In genomic region chr5:56190500-56190899, GRCh38 we compare ENCODE assay signal across 10 cellular contexts. TPM values are rescaled to one million over a fixed set of nuclear protein-coding genes. Genes with fewer than 3 reads are reported as not detected.
A peak's percentile ranks its signal among the peaks of the same experiment; 100 is the strongest.
DNase-seq lines count a peak whose midpoint lies in the region; ATAC-seq, FAIRE-seq and TF ChIP-seq lines count a peak whose summit lies in the region.
"Had no signal": no experiment of that assay in that cellular context is flagged by ENCODE, and none has a peak within 500 bp of the region (broad histone marks: within the 10 kb centered on the region; RNA-seq: fewer than 3 reads in every experiment).

No MANE protein-coding gene starts in this region.

- H3K4me1 ChIP-seq in right lobe of liver (no peaks in the 10 kb centered on the region), HepG2 (ENCODE audit: insufficient read depth, low read length) (peaks cover 7% of the 10 kb centered on the region; the same call in 1 of the 2 replicates), transverse colon (no peaks in the 10 kb centered on the region)
- H3K4me1 ChIP-seq: Caco-2 had no signal

- TF ChIP-seq CTCF in right lobe of liver (IDR thresholded peaks at IDR 0.05) (no peak), HepG2 (CRISPR knock-in tag; IDR thresholded peaks at IDR 0.05) (no peak), transverse colon (IDR thresholded peaks at IDR 0.05) (no peak)

- H3K9me3 ChIP-seq in right lobe of liver (no peaks in the 10 kb centered on the region), HepG2 (ENCODE audit: low read length) (no peaks in the 10 kb centered on the region), transverse colon (no peaks in the 10 kb centered on the region)
- H3K9me3 ChIP-seq: Caco-2, neutrophil had no signal

- TF ChIP-seq EP300 in HepG2 (IDR thresholded peaks at IDR 0.05; ENCODE audit: low read depth in 2 of 2, low read length in 2 of 2) (no peak), HepG2 (CRISPR knock-in tag; IDR thresholded peaks at IDR 0.05; ENCODE audit: borderline replicate concordance) (no peak), transverse colon (IDR thresholded peaks at IDR 0.05; ENCODE audit: low read depth) (no peak)

- DNase-seq in right lobe of liver (peak in 1 of 3 donors; percentile 37), HepG2 (ENCODE audit: low spot score) (no peak), RPMI8226 (peak; percentile 96), fibroblast of gingiva (ENCODE audit: low read depth) (peak; percentile 82), transverse colon (peak; percentile 33), SIG-M5 (lab: John Stamatoyannopoulos, UW) (no peak), NAMALWA (ENCODE audit: low spot score) (no peak)
- DNase-seq: Caco-2 had no signal

- H3K4me3 ChIP-seq in right lobe of liver (no peak overlapping the region), HepG2 (replicated peaks in 1 of 3; ENCODE audit: insufficient read depth in 1 of 3, low read depth in 2 of 3, low read length in 3 of 3) (no peak overlapping the region), transverse colon (no peak overlapping the region)

- no peak overlapping the region for H2AFZ ChIP-seq in HepG2 (ENCODE audit: low read length)

- no peak overlapping the region for H3K4me2 ChIP-seq in HepG2 (ENCODE audit: low read depth, low read length)

- TF ChIP-seq POLR2A in right lobe of liver (IDR thresholded peaks at IDR 0.05): no peak
- TF ChIP-seq POLR2A in HepG2 (IDR thresholded peaks at IDR 0.05; ENCODE audit: insufficient read depth in 1 of 2, low read depth in 2 of 2, low read length in 2 of 2): no peak
- TF ChIP-seq POLR2A in transverse colon (IDR thresholded peaks at IDR 0.05): no peak

- H3K27me3 ChIP-seq in right lobe of liver: no peaks in the 10 kb centered on the region
- no peaks in the 10 kb centered on the region for H3K27me3 ChIP-seq in HepG2 (ENCODE audit: control insufficient read depth in 1 of 2, insufficient read depth in 2 of 2, low read length in 2 of 2)
- H3K27me3 ChIP-seq in transverse colon: no peaks in the 10 kb centered on the region
- H3K27me3 ChIP-seq: neutrophil had no signal

- H3K36me3 ChIP-seq in right lobe of liver: no peaks in the 10 kb centered on the region
- no peaks in the 10 kb centered on the region for H3K36me3 ChIP-seq in HepG2 (replicated peaks in 1 of 2; ENCODE audit: control insufficient read depth in 1 of 2, insufficient read depth in 2 of 2, low read length in 2 of 2)
- no peaks in the 10 kb centered on the region for H3K36me3 ChIP-seq in transverse colon
- H3K36me3 ChIP-seq: neutrophil had no signal

- no peaks in the 10 kb centered on the region for H4K20me1 ChIP-seq in HepG2 (ENCODE audit: insufficient read depth, low read length)

- no peak for TF ChIP-seq RAD21 in HepG2 (CRISPR knock-in tag; IDR thresholded peaks at IDR 0.05)

- H3K27ac ChIP-seq in right lobe of liver: no peak overlapping the region
- H3K27ac ChIP-seq in HepG2 (ENCODE audit: extremely low read length, insufficient read depth, low read length): no peak overlapping the region
- H3K27ac ChIP-seq in transverse colon: no peak overlapping the region
- H3K27ac ChIP-seq: neutrophil had no signal

- POLR2A ChIA-PET in HepG2 (lab: Yijun Ruan, JAX): no interaction called here

- ATAC-seq in right lobe of liver (peak; percentile 20 to 74 (median 28)), HepG2 (no peak), HG03520 (IDR thresholded peaks at IDR 0.05; ENCODE audit: unreplicated experiment) (no peak)

- in situ Hi-C loops in HepG2 (cut with HindIII; ENCODE audit: extremely low pct_ligation_motif_present, low pct_unique_long_range_greater_than_20kb) (no loop called here), transverse colon (cut with MboI; ENCODE audit: low pct_ligation_motif_present in 1 of 4, low pct_unique_long_range_greater_than_20kb in 1 of 4, low sequenced_read_pairs in 3 of 4) (loop anchor here in 3 of 4 donors (10.0 to 25.0 kb wide), 3 partner anchors 206 to 256 kb away; no protein-coding TSS in a partner anchor)

- intact Hi-C loops in right lobe of liver (cut with DNase I) (no loop called here), HepG2 (cut with micrococcal nuclease; ENCODE audit: unreplicated experiment) (no loop called here), transverse colon (cut with DNase I; ENCODE audit: low total_unique reads) (no loop called here)

- H3K79me2 ChIP-seq in HepG2 (ENCODE audit: insufficient read depth, low read length): no peaks in the 10 kb centered on the region

- no TSS peak for BruUV-seq in HepG2 (replicated peaks; lab: Mats Ljungman, UMichigan)

- 42% methylated on average over 2 of the region's 2 CpGs for WGBS in right lobe of liver (ENCODE audit: insufficient coverage, low coverage, low lambda C conversion rate, missing lambda C conversion rate)
- WGBS in HepG2 (ENCODE audit: low lambda C conversion rate): 79% methylated on average over 2 of the region's 2 CpGs
- 69 to 88% methylated on average over 1 to 2 of the region's 2 CpGs for WGBS in transverse colon (ENCODE audit: low coverage in 1 of 2), 2 donors

- no peak for FAIRE-seq in HepG2 (lab: Jason Lieb, UNC)

- no peak overlapping the region for H3K9ac ChIP-seq in HepG2 (ENCODE audit: insufficient read depth, low read depth, low read length)

- CTCF ChIA-PET in HepG2 (lab: Yijun Ruan, JAX; ENCODE audit: low intra/inter-chr PET ratio, low total read pairs): no interaction called here

TF ChIP-seq in HepG2, 621 proteins besides CTCF, POLR2A, EP300 and RAD21 (continues in another document):
- no peak for TF ChIP-seq CERS6 (CRISPR knock-in tag; IDR thresholded peaks at IDR 0.05)
- TF ChIP-seq PHF21A (CRISPR knock-in tag; IDR thresholded peaks at IDR 0.05): no peak
- TF ChIP-seq LRRFIP1 (CRISPR knock-in tag; conservative IDR thresholded peaks at IDR 0.05): no peak
- TF ChIP-seq ZNF354B (CRISPR knock-in tag; IDR thresholded peaks at IDR 0.05): no peak
- no peak for TF ChIP-seq SYNCRIP (IDR thresholded peaks at IDR 0.05; ENCODE audit: insufficient read depth, low read depth, low read length)
- TF ChIP-seq ZNF367 (CRISPR knock-in tag; IDR thresholded peaks at IDR 0.05; ENCODE audit: borderline replicate concordance): no peak

RNA-seq across cellular contexts. Expression of gene ANKRD55, which starts 42.6 kb away (rescaled TPM):
- total RNA-seq in right lobe of liver (1 to 10 TPM in 4 of 6 experiments, under 1 TPM in 2; 0.68 to 2.2 (median 1.2) TPM), HepG2 (2016; rRNA removed; fragmentation: Illumina TruSeq; extraction: Trizol) (0.11 and 0.31 TPM in 2 replicates), transverse colon (under 1 TPM in 1 of 4 donors, not detected in 3; 0.95 TPM)
- total RNA-seq in HepG2 (2016; cell fraction: cytosol; rRNA removed; fragmentation: Illumina TruSeq; extraction: Trizol; ENCODE audit: low read depth): not detected in 2 replicates
- total RNA-seq in HepG2 (2016; cell fraction: insoluble cytoplasmic fraction; rRNA removed; fragmentation: Illumina TruSeq; extraction: Trizol): 0.17 TPM in 1 of 2 replicates, not detected in the other
- 0.24 and 0.31 TPM in 2 replicates for total RNA-seq in HepG2 (2016; cell fraction: membrane; rRNA removed; fragmentation: Illumina TruSeq; extraction: Trizol)
- total RNA-seq in HepG2 (2016; cell fraction: nucleus; rRNA removed; fragmentation: Illumina TruSeq; extraction: Trizol): 0.25 TPM in 1 of 2 replicates, not detected in the other
- 0.10 and 0.28 TPM in 2 replicates for polyA plus RNA-seq in HepG2 (2011; rRNA removed)
- polyA plus RNA-seq in HepG2 (2011; cell fraction: cytosol; rRNA removed): 0.12 and 0.13 TPM in 2 replicates
- 0.09 and 0.18 TPM in 2 replicates for polyA plus RNA-seq in HepG2 (2011; cell fraction: nucleus; rRNA removed)
- polyA plus RNA-seq in HepG2 (2012): 0.12 TPM in 1 of 2 replicates, not detected in the other
- 0.15 and 0.29 TPM in 2 replicates for polyA plus RNA-seq in HepG2 (2016; cell fraction: cytosol; fragmentation: Illumina TruSeq; extraction: Trizol; ENCODE audit: low read depth)
- 0.40 and 0.46 TPM in 2 replicates for polyA plus RNA-seq in HepG2 (2016; cell fraction: insoluble cytoplasmic fraction; fragmentation: Illumina TruSeq; extraction: Trizol; ENCODE audit: low read depth)
- 0.19 and 0.24 TPM in 2 replicates for polyA plus RNA-seq in HepG2 (2016; cell fraction: membrane; fragmentation: Illumina TruSeq; extraction: Trizol; ENCODE audit: low read depth)
- 0.31 TPM in 1 of 2 replicates, not detected in the other for polyA plus RNA-seq in HepG2 (2016; cell fraction: nucleus; fragmentation: Illumina TruSeq; extraction: Trizol; ENCODE audit: insufficient read depth, low read depth)
- polyA minus RNA-seq in HepG2 (2011; rRNA and poly(A)+ RNA removed; ENCODE audit: low replicate concordance): 0.21 TPM in 1 of 2 replicates, not detected in the other
- polyA minus RNA-seq in HepG2 (2011; cell fraction: cytosol; rRNA and poly(A)+ RNA removed): not detected in 2 replicates
- not detected in 2 replicates for polyA minus RNA-seq in HepG2 (2011; cell fraction: nucleus; rRNA and poly(A)+ RNA removed)

Comparison
In these comparisons a context has a peak if more than half of its experiments do, and no peak if none do; other contexts are left out.
1. ATAC-seq: peak in right lobe of liver (4 of 4); none in HepG2 (single experiment) and HG03520 (single experiment).
2. DNase-seq: peak in RPMI8226 (single experiment), fibroblast of gingiva (single experiment) and transverse colon (single experiment); none in HepG2 (single experiment), SIG-M5 (single experiment) and NAMALWA (single experiment).